8 cellular contexts compared by ENCODE assay signal in genomic region chr3:39146611-39147373, GRCh38. TPM values are rescaled to one million over a fixed set of nuclear protein-coding genes. Genes with fewer than 3 reads are reported as not detected.
DNase-seq lines count a peak whose midpoint lies in the region; ATAC-seq and TF ChIP-seq lines count a peak whose summit lies in the region.

No MANE protein-coding gene starts in this region.

- H3K27me3 Mint-ChIP-seq in activated T-helper 17 cell treated with anti-CD3 and anti-CD28 coated beads, Interleukin-2, amount 50 U/mL, for 72 hours: no peaks in the 10 kb centered on the region

- H3K9me3 Mint-ChIP-seq in activated T-helper 17 cell treated with anti-CD3 and anti-CD28 coated beads, Interleukin-2, amount 50 U/mL, for 72 hours: no peaks in the 10 kb centered on the region

- TF ChIP-seq EP300 in ovary (IDR thresholded peaks at IDR 0.05) (no peak), transverse colon (IDR thresholded peaks at IDR 0.05; ENCODE audit: low read depth) (no peak)

- peak overlapping the region; percentile 14 to 56 for H3K27ac ChIP-seq in ovary
- peak overlapping the region; percentile 98 to 99 (median 98) for H3K27ac ChIP-seq in transverse colon

- H3K4me3 Mint-ChIP-seq in activated T-helper 17 cell treated with anti-CD3 and anti-CD28 coated beads, Interleukin-2, amount 50 U/mL, for 72 hours: peak overlapping the region; percentile 98

- TF ChIP-seq POLR2A in ovary (IDR thresholded peaks at IDR 0.05) (no peak), transverse colon (IDR thresholded peaks at IDR 0.05) (no peak)

- no peak overlapping the region for H3K4me3 ChIP-seq in ovary
- H3K4me3 ChIP-seq in transverse colon: peak overlapping the region in 1 of 4 donors; percentile 32

- H3K27ac Mint-ChIP-seq in activated T-helper 17 cell treated with anti-CD3 and anti-CD28 coated beads, Interleukin-2, amount 50 U/mL, for 72 hours: peak overlapping the region; percentile 100

- no peaks in the 10 kb centered on the region for H3K9me3 ChIP-seq in ovary
- H3K9me3 ChIP-seq in transverse colon: no peaks in the 10 kb centered on the region

- in situ Hi-C loops in transverse colon (cut with MboI; ENCODE audit: low pct_ligation_motif_present in 1 of 4, low pct_unique_long_range_greater_than_20kb in 1 of 4, low sequenced_read_pairs in 3 of 4): no loop called here

- H3K4me1 ChIP-seq in ovary (ENCODE audit: insufficient read depth) (peaks cover 39% of the 10 kb centered on the region), transverse colon (peaks cover 65 to 84% (median 80%) of the 10 kb centered on the region in 4 donors)

- TF ChIP-seq CTCF in ovary (IDR thresholded peaks at IDR 0.05): no peak
- TF ChIP-seq CTCF in transverse colon (IDR thresholded peaks at IDR 0.05): peak in 1 of 5 experiments; percentile 18

- H3K27me3 ChIP-seq in ovary (no peaks in the 10 kb centered on the region), transverse colon (no peaks in the 10 kb centered on the region)

- intact Hi-C loops in ovary (cut with DNase I) (loop anchor here in 2 of 4 donors (5.0 kb wide), 2 partner anchors 39 to 41 kb away; partner anchors contain the start of genes GORASP1 (in 1 of the 2) and TTC21A (in 1 of the 2)), transverse colon (cut with DNase I; ENCODE audit: low total_unique reads) (no loop called here)

- peaks cover 67% of the 10 kb centered on the region for H3K4me1 Mint-ChIP-seq in activated T-helper 17 cell treated with anti-CD3 and anti-CD28 coated beads, Interleukin-2, amount 50 U/mL, for 72 hours

- ATAC-seq in GM19463 (IDR thresholded peaks at IDR 0.05; ENCODE audit: unreplicated experiment): peak; percentile 25
- peak; percentile 58 for ATAC-seq in activated T-helper 17 cell treated with anti-CD3 and anti-CD28 coated beads, Interleukin-2, amount 50 U/mL, for 72 hours (replicated peaks)

- peak; percentile 92 for DNase-seq in AG08395 (ENCODE audit: low spot score)
- DNase-seq in OCI-M1 (lab: John Stamatoyannopoulos, UW): peak; percentile 71
- DNase-seq in fibroblast of the conjunctiva (ENCODE audit: low read depth): peak; percentile 95
- peak; percentile 80 to 84 (median 80) for DNase-seq in ovary
- peak; percentile 85 for DNase-seq in transverse colon
- no peak for DNase-seq in DMS79 treated with DMSO at 0.1 percent for 48 hours (lab: John Stamatoyannopoulos, UW)

- no peaks in the 10 kb centered on the region for H3K36me3 ChIP-seq in ovary
- peaks cover 0 to 30% (median 11%) of the 10 kb centered on the region in 4 donors for H3K36me3 ChIP-seq in transverse colon

- H3K36me3 Mint-ChIP-seq in activated T-helper 17 cell treated with anti-CD3 and anti-CD28 coated beads, Interleukin-2, amount 50 U/mL, for 72 hours (ENCODE audit: low read depth): peaks cover 100% of the 10 kb centered on the region

- WGBS in ovary, 3 donors: 12 to 18% (median 14%) methylated on average over 10 to 11 of the region's 11 CpGs
- 24% methylated on average over 11 of the region's 11 CpGs; no CpG with 5 or more reads in 1 of the 2 donors for WGBS in transverse colon (ENCODE audit: low coverage in 1 of 2), 2 donors

RNA-seq across cellular contexts. Expression of gene CSRNP1, which starts 6.6 kb away (rescaled TPM):
- total RNA-seq in activated T-helper 17 cell treated with anti-CD3 and anti-CD28 coated beads, Interleukin-2, amount 50 U/mL, for 72 hours: 100 to 1,000 TPM in 1 of 2 donors, 10 to 100 TPM in 1; 42.9 to 145 TPM
- total RNA-seq in ovary (100 to 1,000 TPM in 2 of 7 donors, 10 to 100 TPM in 5; 22.4 to 118 (median 54.9) TPM), transverse colon (100 to 1,000 TPM in 1 of 4 donors, 10 to 100 TPM in 3; 10.9 to 112 (median 38.4) TPM)
- 10 to 100 TPM in 1 of 2 donors, 1 to 10 TPM in 1; 6.5 to 24.7 TPM for polyA plus RNA-seq in ovary

RNA-seq across cellular contexts. Expression of gene TTC21A, which starts 39.3 kb away (rescaled TPM):
- 1 to 10 TPM; 2.7 to 4.7 TPM for total RNA-seq in activated T-helper 17 cell treated with anti-CD3 and anti-CD28 coated beads, Interleukin-2, amount 50 U/mL, for 72 hours
- total RNA-seq in ovary (10 to 100 TPM in 3 of 7 donors, 1 to 10 TPM in 4; 4.8 to 21.4 (median 9.1) TPM), transverse colon (100 to 1,000 TPM in 1 of 4 donors, 10 to 100 TPM in 2, 1 to 10 TPM in 1; 6.8 to 101 (median 30.3) TPM)
- polyA plus RNA-seq in ovary: 1 to 10 TPM; 4.2 to 4.8 TPM

RNA-seq across cellular contexts. Expression of gene GORASP1, which starts 39.4 kb away (rescaled TPM):
- total RNA-seq in activated T-helper 17 cell treated with anti-CD3 and anti-CD28 coated beads, Interleukin-2, amount 50 U/mL, for 72 hours: 10 to 100 TPM; 21.2 to 24.2 TPM
- total RNA-seq in ovary (10 to 100 TPM; 38.0 to 54.5 (median 47.8) TPM), transverse colon (100 to 1,000 TPM in 1 of 4 donors, 10 to 100 TPM in 3; 86.8 to 135 (median 96.3) TPM)
- 10 to 100 TPM; 31.4 to 32.5 TPM for polyA plus RNA-seq in ovary

RNA-seq across cellular contexts. Expression of gene XIRP1, which starts 45.6 kb away (rescaled TPM):
- total RNA-seq in activated T-helper 17 cell treated with anti-CD3 and anti-CD28 coated beads, Interleukin-2, amount 50 U/mL, for 72 hours: 10 to 100 TPM in 1 of 2 donors, under 1 TPM in 1; 0.99 to 17.2 TPM
- under 1 TPM in 2 of 7 donors, not detected in 5; 0.10 to 0.11 TPM for total RNA-seq in ovary
- under 1 TPM; 0.04 to 0.13 TPM for polyA plus RNA-seq in ovary
- total RNA-seq in transverse colon: 1 to 10 TPM in 1 of 4 donors, under 1 TPM in 1, not detected in 2; 0.40 to 6.0 TPM
